ENCODE assay signal across 15 cellular contexts in the genomic region with DNA sequence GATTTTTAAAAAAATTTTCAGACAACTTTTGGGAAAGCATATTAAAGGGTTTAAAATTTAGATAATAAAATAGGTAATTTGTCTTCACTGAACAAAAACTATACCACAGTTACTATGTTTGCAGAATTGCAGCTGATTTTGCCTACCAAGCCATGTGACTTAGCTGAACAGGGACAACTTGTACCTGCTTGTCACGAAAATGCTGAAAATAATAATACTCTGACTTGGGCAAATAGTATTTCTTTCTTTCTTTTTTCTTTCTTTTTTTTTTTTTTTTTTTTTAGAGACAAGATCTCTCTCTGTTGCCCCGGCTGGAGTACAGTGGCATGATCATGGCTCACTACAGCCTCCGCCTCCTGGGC.
DNase-seq lines count a peak whose midpoint lies in the region; ATAC-seq and FAIRE-seq lines count a peak whose summit lies in the region.
"Had no signal": no experiment of that assay in that cellular context is flagged by ENCODE, and none has a peak within 500 bp of the region (broad histone marks: within the 10 kb centered on the region; RNA-seq: fewer than 3 reads in every experiment).

No MANE protein-coding gene starts in this region.

- DNase-seq in head of caudate nucleus (no peak), NCI-H2107 treated with DMSO at 0.1 percent for 48 hours (lab: John Stamatoyannopoulos, UW; ENCODE audit: unreplicated experiment) (no peak), dermis blood vessel endothelial cell (no peak), NCI-H1092 (lab: John Stamatoyannopoulos, UW) (no peak)
- DNase-seq: activated CD8-positive, alpha-beta memory T cell treated with anti-CD3 and anti-CD28 coated beads, Interleukin-2, amount 50 U/mL, for 4 hours; activated naive CD8-positive, alpha-beta T cell treated with anti-CD3 and anti-CD28 coated beads, Interleukin-2, amount 10 ng/mL, durations not matched to agents 7 days and 5 days; DMS79; NCI-H2171; nephron progenitor cell; SK-N-SH; substantia nigra had no signal

- FAIRE-seq in colon (lab: Jason Lieb, UNC) = peak; percentile 33

- intact Hi-C loops in head of caudate nucleus (cut with DNase I) = no loop called here

- ATAC-seq in GM18907 (IDR thresholded peaks at IDR 0.05; ENCODE audit: unreplicated experiment) (peak; percentile 40), GM21576 (IDR thresholded peaks at IDR 0.05; ENCODE audit: unreplicated experiment) (peak; percentile 28), HG03095 (IDR thresholded peaks at IDR 0.05; ENCODE audit: unreplicated experiment) (peak; percentile 29)
